Comparison of ENCODE assay signal across 1 cellular context in the genomic region with DNA sequence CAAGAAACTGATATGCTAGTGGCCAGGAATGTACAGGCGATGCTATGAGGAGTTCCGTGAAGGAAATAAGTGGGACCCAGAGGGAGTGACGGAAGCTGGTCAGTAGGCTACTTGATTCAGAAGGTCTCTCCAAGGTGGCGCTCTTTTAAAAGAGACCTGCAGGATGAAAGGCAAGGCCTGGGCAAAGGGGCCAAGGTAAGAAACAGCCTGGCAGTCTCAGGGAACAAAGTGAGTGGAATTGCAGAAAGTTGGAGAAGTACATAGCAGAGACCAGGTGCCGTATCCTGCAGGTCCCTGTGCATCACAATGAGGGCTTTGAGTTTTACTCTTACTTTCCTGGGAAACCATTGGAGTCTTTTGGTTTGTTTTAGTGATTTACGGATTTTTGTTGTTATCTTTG.
TF ChIP-seq lines count a peak whose summit lies in the region.

No MANE protein-coding gene starts in this region.

TF ChIP-seq in GM23338, 12 proteins besides CTCF, POLR2A, EP300 and RAD21 (continued from another document):
- TF ChIP-seq, protein P1, sequence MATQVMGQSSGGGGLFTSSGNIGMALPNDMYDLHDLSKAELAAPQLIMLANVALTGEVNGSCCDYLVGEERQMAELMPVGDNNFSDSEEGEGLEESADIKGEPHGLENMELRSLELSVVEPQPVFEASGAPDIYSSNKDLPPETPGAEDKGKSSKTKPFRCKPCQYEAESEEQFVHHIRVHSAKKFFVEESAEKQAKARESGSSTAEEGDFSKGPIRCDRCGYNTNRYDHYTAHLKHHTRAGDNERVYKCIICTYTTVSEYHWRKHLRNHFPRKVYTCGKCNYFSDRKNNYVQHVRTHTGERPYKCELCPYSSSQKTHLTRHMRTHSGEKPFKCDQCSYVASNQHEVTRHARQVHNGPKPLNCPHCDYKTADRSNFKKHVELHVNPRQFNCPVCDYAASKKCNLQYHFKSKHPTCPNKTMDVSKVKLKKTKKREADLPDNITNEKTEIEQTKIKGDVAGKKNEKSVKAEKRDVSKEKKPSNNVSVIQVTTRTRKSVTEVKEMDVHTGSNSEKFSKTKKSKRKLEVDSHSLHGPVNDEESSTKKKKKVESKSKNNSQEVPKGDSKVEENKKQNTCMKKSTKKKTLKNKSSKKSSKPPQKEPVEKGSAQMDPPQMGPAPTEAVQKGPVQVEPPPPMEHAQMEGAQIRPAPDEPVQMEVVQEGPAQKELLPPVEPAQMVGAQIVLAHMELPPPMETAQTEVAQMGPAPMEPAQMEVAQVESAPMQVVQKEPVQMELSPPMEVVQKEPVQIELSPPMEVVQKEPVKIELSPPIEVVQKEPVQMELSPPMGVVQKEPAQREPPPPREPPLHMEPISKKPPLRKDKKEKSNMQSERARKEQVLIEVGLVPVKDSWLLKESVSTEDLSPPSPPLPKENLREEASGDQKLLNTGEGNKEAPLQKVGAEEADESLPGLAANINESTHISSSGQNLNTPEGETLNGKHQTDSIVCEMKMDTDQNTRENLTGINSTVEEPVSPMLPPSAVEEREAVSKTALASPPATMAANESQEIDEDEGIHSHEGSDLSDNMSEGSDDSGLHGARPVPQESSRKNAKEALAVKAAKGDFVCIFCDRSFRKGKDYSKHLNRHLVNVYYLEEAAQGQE (IDR thresholded peaks at IDR 0.05; ENCODE audit: unreplicated experiment) = no peak
- no peak for TF ChIP-seq JUNB (IDR thresholded peaks at IDR 0.05; ENCODE audit: unreplicated experiment)
- no peak for TF ChIP-seq ZNF331 (CRISPR knock-in tag; IDR thresholded peaks at IDR 0.05; ENCODE audit: low read depth)
- TF ChIP-seq ZNF114 (CRISPR knock-in tag; IDR thresholded peaks at IDR 0.05) = no peak
- TF ChIP-seq, protein P2, sequence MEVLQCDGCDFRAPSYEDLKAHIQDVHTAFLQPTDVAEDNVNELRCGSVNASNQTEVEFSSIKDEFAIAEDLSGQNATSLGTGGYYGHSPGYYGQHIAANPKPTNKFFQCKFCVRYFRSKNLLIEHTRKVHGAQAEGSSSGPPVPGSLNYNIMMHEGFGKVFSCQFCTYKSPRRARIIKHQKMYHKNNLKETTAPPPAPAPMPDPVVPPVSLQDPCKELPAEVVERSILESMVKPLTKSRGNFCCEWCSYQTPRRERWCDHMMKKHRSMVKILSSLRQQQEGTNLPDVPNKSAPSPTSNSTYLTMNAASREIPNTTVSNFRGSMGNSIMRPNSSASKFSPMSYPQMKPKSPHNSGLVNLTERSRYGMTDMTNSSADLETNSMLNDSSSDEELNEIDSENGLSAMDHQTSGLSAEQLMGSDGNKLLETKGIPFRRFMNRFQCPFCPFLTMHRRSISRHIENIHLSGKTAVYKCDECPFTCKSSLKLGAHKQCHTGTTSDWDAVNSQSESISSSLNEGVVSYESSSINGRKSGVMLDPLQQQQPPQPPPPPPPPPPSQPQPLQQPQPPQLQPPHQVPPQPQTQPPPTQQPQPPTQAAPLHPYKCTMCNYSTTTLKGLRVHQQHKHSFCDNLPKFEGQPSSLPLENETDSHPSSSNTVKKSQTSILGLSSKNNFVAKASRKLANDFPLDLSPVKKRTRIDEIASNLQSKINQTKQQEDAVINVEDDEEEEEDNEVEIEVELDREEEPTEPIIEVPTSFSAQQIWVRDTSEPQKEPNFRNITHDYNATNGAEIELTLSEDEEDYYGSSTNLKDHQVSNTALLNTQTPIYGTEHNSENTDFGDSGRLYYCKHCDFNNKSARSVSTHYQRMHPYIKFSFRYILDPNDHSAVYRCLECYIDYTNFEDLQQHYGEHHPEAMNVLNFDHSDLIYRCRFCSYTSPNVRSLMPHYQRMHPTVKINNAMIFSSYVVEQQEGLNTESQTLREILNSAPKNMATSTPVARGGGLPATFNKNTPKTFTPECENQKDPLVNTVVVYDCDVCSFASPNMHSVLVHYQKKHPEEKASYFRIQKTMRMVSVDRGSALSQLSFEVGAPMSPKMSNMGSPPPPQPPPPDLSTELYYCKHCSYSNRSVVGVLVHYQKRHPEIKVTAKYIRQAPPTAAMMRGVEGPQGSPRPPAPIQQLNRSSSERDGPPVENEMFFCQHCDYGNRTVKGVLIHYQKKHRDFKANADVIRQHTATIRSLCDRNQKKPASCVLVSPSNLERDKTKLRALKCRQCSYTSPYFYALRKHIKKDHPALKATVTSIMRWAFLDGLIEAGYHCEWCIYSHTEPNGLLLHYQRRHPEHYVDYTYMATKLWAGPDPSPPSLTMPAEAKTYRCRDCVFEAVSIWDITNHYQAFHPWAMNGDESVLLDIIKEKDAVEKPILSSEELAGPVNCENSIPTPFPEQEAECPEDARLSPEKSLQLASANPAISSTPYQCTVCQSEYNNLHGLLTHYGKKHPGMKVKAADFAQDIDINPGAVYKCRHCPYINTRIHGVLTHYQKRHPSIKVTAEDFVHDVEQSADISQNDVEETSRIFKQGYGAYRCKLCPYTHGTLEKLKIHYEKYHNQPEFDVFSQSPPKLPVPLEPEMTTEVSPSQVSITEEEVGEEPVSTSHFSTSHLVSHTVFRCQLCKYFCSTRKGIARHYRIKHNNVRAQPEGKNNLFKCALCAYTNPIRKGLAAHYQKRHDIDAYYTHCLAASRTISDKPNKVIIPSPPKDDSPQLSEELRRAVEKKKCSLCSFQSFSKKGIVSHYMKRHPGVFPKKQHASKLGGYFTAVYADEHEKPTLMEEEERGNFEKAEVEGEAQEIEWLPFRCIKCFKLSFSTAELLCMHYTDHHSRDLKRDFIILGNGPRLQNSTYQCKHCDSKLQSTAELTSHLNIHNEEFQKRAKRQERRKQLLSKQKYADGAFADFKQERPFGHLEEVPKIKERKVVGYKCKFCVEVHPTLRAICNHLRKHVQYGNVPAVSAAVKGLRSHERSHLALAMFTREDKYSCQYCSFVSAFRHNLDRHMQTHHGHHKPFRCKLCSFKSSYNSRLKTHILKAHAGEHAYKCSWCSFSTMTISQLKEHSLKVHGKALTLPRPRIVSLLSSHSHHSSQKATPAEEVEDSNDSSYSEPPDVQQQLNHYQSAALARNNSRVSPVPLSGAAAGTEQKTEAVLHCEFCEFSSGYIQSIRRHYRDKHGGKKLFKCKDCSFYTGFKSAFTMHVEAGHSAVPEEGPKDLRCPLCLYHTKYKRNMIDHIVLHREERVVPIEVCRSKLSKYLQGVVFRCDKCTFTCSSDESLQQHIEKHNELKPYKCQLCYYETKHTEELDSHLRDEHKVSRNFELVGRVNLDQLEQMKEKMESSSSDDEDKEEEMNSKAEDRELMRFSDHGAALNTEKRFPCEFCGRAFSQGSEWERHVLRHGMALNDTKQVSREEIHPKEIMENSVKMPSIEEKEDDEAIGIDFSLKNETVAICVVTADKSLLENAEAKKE (CRISPR knock-in tag; IDR thresholded peaks at IDR 0.05) = no peak
- no peak for TF ChIP-seq EZH2 (IDR thresholded peaks at IDR 0.05; ENCODE audit: low read depth, unreplicated experiment)
- no peak for TF ChIP-seq NANOG (IDR thresholded peaks at IDR 0.05; ENCODE audit: borderline replicate concordance)
